Comparison of ENCODE assay signal across 25 cellular contexts in genomic region chr5:39138182-39138487, GRCh38.
DNase-seq lines count a peak whose midpoint lies in the region; ATAC-seq and TF ChIP-seq lines count a peak whose summit lies in the region.
"Had no signal": no experiment of that assay in that cellular context is flagged by ENCODE, and none has a peak within 500 bp of the region (broad histone marks: within the 10 kb centered on the region; RNA-seq: fewer than 3 reads in every experiment).

No MANE protein-coding gene starts in this region.

- no peak overlapping the region for H2BK20ac ChIP-seq in IMR-90 (ENCODE audit: low read depth, low read length)

- H2AK5ac ChIP-seq in IMR-90 (ENCODE audit: low read depth, low read length) = 0 out of 2 replicates have a peak overlapping the region, but pooled peaks have one; percentile 20

- POLR2A ChIA-PET in MCF 10A (lab: Yijun Ruan, JAX) (interaction anchor here (0.6 to 1.5 kb wide), 6 partner anchors 9 to 65 kb away, joined by 3 to 14 read pairs (median 4); no protein-coding TSS in a partner anchor), IMR-90 (lab: Charles Lee; ENCODE audit: unreplicated experiment) (no interaction called here)
- POLR2A ChIA-PET in naive thymus-derived CD4-positive, alpha-beta T cell (lab: Charles Lee) = interaction anchor here (0.6 kb wide), 1 partner anchor 182 kb away, joined by 3 read pairs; no protein-coding TSS in a partner anchor

- H3K27me3 Mint-ChIP-seq in MCF 10A (ENCODE audit: insufficient read depth, unreplicated experiment) = no peaks in the 10 kb centered on the region
- no peaks in the 10 kb centered on the region for H3K27me3 Mint-ChIP-seq in activated naive CD8-positive, alpha-beta T cell treated with anti-CD3 and anti-CD28 coated beads for 36 hours
- H3K27me3 Mint-ChIP-seq in naive thymus-derived CD4-positive, alpha-beta T cell = no peaks in the 10 kb centered on the region
- H3K27me3 Mint-ChIP-seq: dendritic cell treated with granulocyte-macrophage colony-stimulating factor and Interleukin-4, amounts not matched to agents 40 ng/mL and 50 ng/mL, for 4 days had no signal

- H3K36me3 ChIP-seq in breast epithelium = no peaks in the 10 kb centered on the region
- H3K36me3 ChIP-seq in IMR-90 (ENCODE audit: control insufficient read depth, insufficient read depth, low read length) = no peaks in the 10 kb centered on the region
- H3K36me3 ChIP-seq in naive thymus-derived CD4-positive, alpha-beta T cell (ENCODE audit: control insufficient read depth in 2 of 3, insufficient read depth in 3 of 3, low read length in 3 of 3) = peaks cover 38 to 74% (median 47%) of the 10 kb centered on the region in 3 experiments
- no peaks in the 10 kb centered on the region for H3K36me3 ChIP-seq in uterus
- H3K36me3 ChIP-seq: gastroesophageal sphincter, prostate gland, SJSA1, tibial artery had no signal

- H3K4ac ChIP-seq in IMR-90 (ENCODE audit: low read depth, low read length) = peak overlapping the region; percentile 36; the same call in 1 of the 2 replicates

- H3K27ac ChIP-seq in breast epithelium (no peak overlapping the region), IMR-90 (ENCODE audit: insufficient read depth, low read length) (no peak overlapping the region), uterus (no peak overlapping the region)
- H3K27ac ChIP-seq in naive thymus-derived CD4-positive, alpha-beta T cell (ENCODE audit: low read depth, low read length) = peak overlapping the region; percentile 11
- H3K27ac ChIP-seq: gastroesophageal sphincter, prostate gland, SJSA1, skin epidermis, tibial artery had no signal

- H3K18ac ChIP-seq in IMR-90 (ENCODE audit: low read depth, low read length) = peak overlapping the region; percentile 40; the same call in 1 of the 2 replicates

- TF ChIP-seq RAD21 in IMR-90 (IDR thresholded peaks at IDR 0.05; ENCODE audit: low read length) = no peak

- H3K4me3 Mint-ChIP-seq in MCF 10A (ENCODE audit: unreplicated experiment) = no peak overlapping the region
- no peak overlapping the region for H3K4me3 Mint-ChIP-seq in activated naive CD8-positive, alpha-beta T cell treated with anti-CD3 and anti-CD28 coated beads for 36 hours
- H3K4me3 Mint-ChIP-seq in naive thymus-derived CD4-positive, alpha-beta T cell = no peak overlapping the region
- H3K4me3 Mint-ChIP-seq: B cell; dendritic cell treated with granulocyte-macrophage colony-stimulating factor and Interleukin-4, amounts not matched to agents 40 ng/mL and 50 ng/mL, for 4 days; nephron progenitor cell had no signal

- dilution Hi-C loops in IMR-90 (cut with HindIII; ENCODE audit: low sequenced_read_pairs, unreplicated experiment) = no loop called here

- no peak overlapping the region for H3K14ac ChIP-seq in IMR-90 (replicated peaks; ENCODE audit: low read depth, low read length)

- H3K27ac Mint-ChIP-seq in MCF 10A (ENCODE audit: low read depth, unreplicated experiment) = peak overlapping the region; percentile 53
- H3K27ac Mint-ChIP-seq in activated naive CD8-positive, alpha-beta T cell treated with anti-CD3 and anti-CD28 coated beads for 36 hours = peak overlapping the region; percentile 78
- peak overlapping the region in 5 of 9 donors; percentile 40 to 93 (median 81) for H3K27ac Mint-ChIP-seq in naive thymus-derived CD4-positive, alpha-beta T cell
- H3K27ac Mint-ChIP-seq: B cell; dendritic cell treated with granulocyte-macrophage colony-stimulating factor and Interleukin-4, amounts not matched to agents 40 ng/mL and 50 ng/mL, for 4 days; nephron progenitor cell had no signal

- H3K27me3 ChIP-seq in breast epithelium = no peaks in the 10 kb centered on the region
- H3K27me3 ChIP-seq in IMR-90 (ENCODE audit: control insufficient read depth, insufficient read depth, low read length) = no peaks in the 10 kb centered on the region
- no peaks in the 10 kb centered on the region for H3K27me3 ChIP-seq in naive thymus-derived CD4-positive, alpha-beta T cell (ENCODE audit: control insufficient read depth in 2 of 2, insufficient read depth in 2 of 2, low read length in 2 of 2)
- H3K27me3 ChIP-seq in uterus = no peaks in the 10 kb centered on the region
- H3K27me3 ChIP-seq: gastroesophageal sphincter, SJSA1, tibial artery had no signal

- H3K9me1 ChIP-seq in IMR-90 (ENCODE audit: insufficient read depth, low read length) = no peaks in the 10 kb centered on the region

- H2AFZ ChIP-seq in IMR-90 (replicated peaks; ENCODE audit: low read length, poor library complexity) = no peak overlapping the region

- in situ Hi-C loops in IMR-90 (cut with MboI; ENCODE audit: low sequenced_read_pairs) = no loop called here

- peak overlapping the region; percentile 19; the same call in 1 of the 2 replicates for H3K56ac ChIP-seq in IMR-90 (ENCODE audit: extremely low read depth, insufficient read depth, low read length)

- H3K4me1 Mint-ChIP-seq in MCF 10A (ENCODE audit: insufficient read depth, unreplicated experiment) = peaks cover 25% of the 10 kb centered on the region
- H3K4me1 Mint-ChIP-seq in activated naive CD8-positive, alpha-beta T cell treated with anti-CD3 and anti-CD28 coated beads for 36 hours = peaks cover 26% of the 10 kb centered on the region
- peaks cover 15 to 56% (median 33%) of the 10 kb centered on the region in 7 donors for H3K4me1 Mint-ChIP-seq in naive thymus-derived CD4-positive, alpha-beta T cell
- H3K4me1 Mint-ChIP-seq: B cell, nephron progenitor cell had no signal

- no peak for TF ChIP-seq POLR2A in breast epithelium (IDR thresholded peaks at IDR 0.05)
- no peak for TF ChIP-seq POLR2A in IMR-90 (IDR thresholded peaks at IDR 0.05; ENCODE audit: low read depth, low read length)
- no peak for TF ChIP-seq POLR2A in uterus (IDR thresholded peaks at IDR 0.05)

- no peaks in the 10 kb centered on the region for H3K36me3 Mint-ChIP-seq in MCF 10A (ENCODE audit: insufficient read depth, unreplicated experiment)
- peaks cover 29% of the 10 kb centered on the region for H3K36me3 Mint-ChIP-seq in activated naive CD8-positive, alpha-beta T cell treated with anti-CD3 and anti-CD28 coated beads for 36 hours
- H3K36me3 Mint-ChIP-seq in naive thymus-derived CD4-positive, alpha-beta T cell = peaks cover 17 to 49% (median 41%) of the 10 kb centered on the region in 5 donors

- H3K9me3 Mint-ChIP-seq in MCF 10A (ENCODE audit: unreplicated experiment) = no peaks in the 10 kb centered on the region
- H3K9me3 Mint-ChIP-seq in activated naive CD8-positive, alpha-beta T cell treated with anti-CD3 and anti-CD28 coated beads for 36 hours = no peaks in the 10 kb centered on the region
- no peaks in the 10 kb centered on the region for H3K9me3 Mint-ChIP-seq in naive thymus-derived CD4-positive, alpha-beta T cell
- H3K9me3 Mint-ChIP-seq: dendritic cell treated with granulocyte-macrophage colony-stimulating factor and Interleukin-4, amounts not matched to agents 40 ng/mL and 50 ng/mL, for 4 days; nephron progenitor cell had no signal

- peak overlapping the region; percentile 71 for H2BK120ac ChIP-seq in IMR-90 (ENCODE audit: low read depth, low read length)

- H4K8ac ChIP-seq in IMR-90 (ENCODE audit: low read depth in 2 of 2, low read length in 2 of 2) = 0 out of 4 replicates have a peak overlapping the region, but pooled peaks have one; percentile 52 to 57

- CTCF ChIA-PET in MCF 10A (lab: Yijun Ruan, JAX) (interaction anchor here (0.6 to 0.7 kb wide), 3 partner anchors 14 to 58 kb away, joined by 3 to 4 read pairs (median 3); no protein-coding TSS in a partner anchor), IMR-90 (lab: Yijun Ruan, JAX) (no interaction called here)
- CTCF ChIA-PET in naive thymus-derived CD4-positive, alpha-beta T cell (lab: Charles Lee) = interaction anchor here (1.0 to 1.7 kb wide), 3 partner anchors 12 to 145 kb away, joined by 3 to 6 read pairs (median 5); no protein-coding TSS in a partner anchor

- BruUV-seq in MCF 10A (replicated peaks; lab: Mats Ljungman, UMichigan) = no TSS peak
- BruUV-seq in IMR-90 (replicated peaks; lab: Mats Ljungman, UMichigan) = no TSS peak

- no peak overlapping the region for H4K91ac ChIP-seq in IMR-90 (ENCODE audit: insufficient read depth, low read depth, low read length)

- H3K9ac ChIP-seq in IMR-90 (ENCODE audit: low read depth, low read length) = no peak overlapping the region

- H3K9me3 ChIP-seq in breast epithelium (no peaks in the 10 kb centered on the region), IMR-90 (ENCODE audit: control insufficient read depth, insufficient read depth, low read length) (no peaks in the 10 kb centered on the region), uterus (no peaks in the 10 kb centered on the region)
- H3K9me3 ChIP-seq in naive thymus-derived CD4-positive, alpha-beta T cell (ENCODE audit: control insufficient read depth in 2 of 3, low read length in 3 of 3) = no peaks in the 10 kb centered on the region
- H3K9me3 ChIP-seq: gastroesophageal sphincter, prostate gland, SJSA1, tibial artery had no signal

- no peak overlapping the region for H2AK9ac ChIP-seq in IMR-90 (replicated peaks; ENCODE audit: low read depth, low read length, poor library complexity)

- H3K4me2 ChIP-seq in IMR-90 (ENCODE audit: low read depth, low read length) = no peak overlapping the region

- WGBS in IMR-90 (ENCODE audit: extremely low coverage in 2 of 2, insufficient read length in 1 of 2), 2 experiments = no CpG with 5 or more reads among the region's 4 CpGs

- intact Hi-C loops in MCF 10A (cut with micrococcal nuclease) (loop anchor here (2.0 to 5.0 kb wide), 3 partner anchors 35 to 146 kb away; partner anchors contain the start of gene RICTOR), breast epithelium (cut with DNase I; ENCODE audit: low total_unique reads) (no loop called here), IMR-90 (cut with micrococcal nuclease) (no loop called here), uterus (cut with DNase I; ENCODE audit: low total_unique reads) (no loop called here)
- intact Hi-C loops in naive thymus-derived CD4-positive, alpha-beta T cell (cut with micrococcal nuclease) = loop anchor here in 1 of 2 donors (10.0 kb wide), 1 partner anchor 693 kb away; no protein-coding TSS in a partner anchor

- no peak overlapping the region for H3K4me3 ChIP-seq in breast epithelium
- H3K4me3 ChIP-seq in IMR-90 (ENCODE audit: insufficient read depth, low read depth, low read length) = no peak overlapping the region
- H3K4me3 ChIP-seq in naive thymus-derived CD4-positive, alpha-beta T cell (ENCODE audit: low read length) = no peak overlapping the region
- no peak overlapping the region for H3K4me3 ChIP-seq in uterus
- H3K4me3 ChIP-seq: gastroesophageal sphincter, GM12878, prostate gland, SJSA1, skin epidermis, tibial artery had no signal

- TF ChIP-seq CTCF in MCF 10A (IDR thresholded peaks at IDR 0.05; ENCODE audit: unreplicated experiment) (no peak), breast epithelium (IDR thresholded peaks at IDR 0.05) (no peak), IMR-90 (conservative IDR thresholded peaks at IDR 0.05; ENCODE audit: low read depth, low read length) (no peak), uterus (IDR thresholded peaks at IDR 0.05) (no peak)

- H4K5ac ChIP-seq in IMR-90 (ENCODE audit: low read depth, low read length) = no peak overlapping the region

- peak; percentile 9 for DNase-seq in MCF 10A (ENCODE audit: unreplicated experiment)
- DNase-seq in breast epithelium (ENCODE audit: low spot score in 2 of 2) = no peak
- DNase-seq in IMR-90 = no peak
- peak; percentile 28 for DNase-seq in activated naive CD8-positive, alpha-beta T cell treated with anti-CD3 and anti-CD28 coated beads for 36 hours
- DNase-seq in naive thymus-derived CD4-positive, alpha-beta T cell = no peak
- no peak for DNase-seq in uterus
- DNase-seq in GM19240 (ENCODE audit: insufficient read length, low spot score) = no peak
- DNase-seq in NCI-H2107 (lab: John Stamatoyannopoulos, UW) = no peak
- DNase-seq: activated CD8-positive, alpha-beta memory T cell treated with anti-CD3 and anti-CD28 coated beads for 24 hours; activated gamma-delta T cell; GDM1; Karpas-422; left cardiac atrium; NCI-H1105; NCI-H2171 treated with DMSO at 0.1 percent for 48 hours; nephron progenitor cell; OCI-M1; tibial artery had no signal

- peak; percentile 37; the same call in 1 of the 2 replicates for ATAC-seq in IMR-90 (ENCODE audit: low read depth)
- no peak for ATAC-seq in naive thymus-derived CD4-positive, alpha-beta T cell
- ATAC-seq: gastroesophageal sphincter, GM12878 had no signal

- H2BK5ac ChIP-seq in IMR-90 (ENCODE audit: low read depth, low read length, poor library complexity, severe bottlenecking) = peak overlapping the region; percentile 18

- peak overlapping the region; percentile 28; the same call in 1 of the 3 replicates for H2BK15ac ChIP-seq in IMR-90 (ENCODE audit: low read depth, low read length)

- H3K4me1 ChIP-seq in breast epithelium (no peaks in the 10 kb centered on the region), IMR-90 (ENCODE audit: control insufficient read depth, insufficient read depth, low read length) (peaks cover 4% of the 10 kb centered on the region; the same call in 1 of the 2 replicates), uterus (no peaks in the 10 kb centered on the region)
- H3K4me1 ChIP-seq in naive thymus-derived CD4-positive, alpha-beta T cell (ENCODE audit: control insufficient read depth in 2 of 2, insufficient read depth in 2 of 2, low read length in 2 of 2) = peaks cover 0 to 10% of the 10 kb centered on the region in 2 donors
- H3K4me1 ChIP-seq: gastroesophageal sphincter, prostate gland, tibial artery had no signal

- H3K23ac ChIP-seq in IMR-90 (ENCODE audit: low read depth, low read length) = no peak overlapping the region

- no peaks in the 10 kb centered on the region for H4K20me1 ChIP-seq in IMR-90 (ENCODE audit: insufficient read depth, low read length)

- no peaks in the 10 kb centered on the region for H3K79me1 ChIP-seq in IMR-90 (ENCODE audit: low read depth in 1 of 2, low read length in 2 of 2)

Comparison
In these comparisons a context has a peak if more than half of its experiments do, and no peak if none do; other contexts are left out.
1. DNase-seq: peak in MCF 10A (single experiment) and activated naive CD8-positive, alpha-beta T cell treated with anti-CD3 and anti-CD28 coated beads for 36 hours (single experiment); none in breast epithelium (0 of 2), IMR-90 (single experiment), naive thymus-derived CD4-positive, alpha-beta T cell (0 of 9), uterus (0 of 2), GM19240 (single experiment) and NCI-H2107 (single experiment).
2. Peak in every context shown above with its lines, with median percentiles within 50 percentile points of each other: H3K27ac Mint-ChIP-seq.